Comparison of ENCODE assay signal across 24 cellular contexts in the genomic region with DNA sequence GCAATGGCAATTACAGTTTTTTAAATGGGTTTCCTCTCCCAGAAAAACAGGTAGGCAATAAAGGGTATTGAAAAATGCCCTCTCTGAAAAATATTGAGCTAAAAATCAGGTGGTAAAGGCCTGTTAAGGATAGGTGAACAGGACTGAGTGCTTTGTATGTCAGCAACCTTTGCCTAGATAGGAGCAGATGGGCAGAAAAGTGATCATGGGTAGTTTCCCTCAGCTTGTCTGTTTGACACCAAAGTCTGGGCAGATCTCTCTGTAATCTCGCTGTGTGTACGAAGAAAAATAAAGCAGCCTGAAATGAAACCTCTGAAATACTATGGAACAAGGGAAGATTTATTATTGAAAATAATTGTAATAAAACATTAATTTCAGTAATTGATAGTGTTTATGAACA. TPM values are rescaled to one million over a fixed set of nuclear protein-coding genes. Genes with fewer than 3 reads are reported as not detected.
A peak's percentile ranks its signal among the peaks of the same experiment; 100 is the strongest.
DNase-seq lines count a peak whose midpoint lies in the region; ATAC-seq and TF ChIP-seq lines count a peak whose summit lies in the region.
"Had no signal": no experiment of that assay in that cellular context is flagged by ENCODE, and none has a peak within 500 bp of the region (broad histone marks: within the 10 kb centered on the region; RNA-seq: fewer than 3 reads in every experiment).

No MANE protein-coding gene starts in this region.

- H3K9me3 ChIP-seq in parathyroid adenoma (ENCODE audit: control insufficient read depth, low read length) = no peaks in the 10 kb centered on the region
- H3K9me3 ChIP-seq: Caco-2 had no signal

- H3K36me3 Mint-ChIP-seq in activated CD4-positive, alpha-beta T cell treated with anti-CD3 and anti-CD28 coated beads, Interleukin-2, amount 10 ng/mL, durations not matched to agents 24 days and 14 days (ENCODE audit: low read depth) = no peaks in the 10 kb centered on the region
- no peaks in the 10 kb centered on the region for H3K36me3 Mint-ChIP-seq in activated naive CD4-positive, alpha-beta T cell treated with anti-CD3 and anti-CD28 coated beads for 36 hours (ENCODE audit: low read depth)
- H3K36me3 Mint-ChIP-seq: IgD-negative memory B cell had no signal

- no peak overlapping the region for H2AFZ ChIP-seq in parathyroid adenoma

- no peaks in the 10 kb centered on the region for H3K9me3 Mint-ChIP-seq in activated CD4-positive, alpha-beta T cell treated with anti-CD3 and anti-CD28 coated beads, Interleukin-2, amount 10 ng/mL, durations not matched to agents 24 days and 14 days
- peaks cover 2% of the 10 kb centered on the region for H3K9me3 Mint-ChIP-seq in activated naive CD4-positive, alpha-beta T cell treated with anti-CD3 and anti-CD28 coated beads for 36 hours
- H3K9me3 Mint-ChIP-seq: CD4-positive, alpha-beta T cell; GM23338 had no signal

- H3K4me3 ChIP-seq in coronary artery = peak overlapping the region; percentile 50
- no peak overlapping the region for H3K4me3 ChIP-seq in parathyroid adenoma (ENCODE audit: low read depth, low read length)
- H3K4me3 ChIP-seq: GM23338 had no signal

- CTCF ChIA-PET in activated naive CD4-positive, alpha-beta T cell treated with anti-CD3 and anti-CD28 coated beads for 36 hours (lab: Charles Lee) = no interaction called here

- no peak overlapping the region for H3K9ac ChIP-seq in parathyroid adenoma

- peak; percentile 9 for DNase-seq in activated CD4-positive, alpha-beta T cell treated with anti-CD3 and anti-CD28 coated beads, Interleukin-2, amount 10 ng/mL, durations not matched to agents 24 days and 14 days
- no peak for DNase-seq in activated CD4-positive, alpha-beta T cell treated with anti-CD3 and anti-CD28 coated beads, Interleukin-2, amount 50 U/mL, for 48 hours
- no peak for DNase-seq in coronary artery (ENCODE audit: low spot score)
- no peak for DNase-seq in activated naive CD4-positive, alpha-beta T cell treated with anti-CD3 and anti-CD28 coated beads for 36 hours
- no peak for DNase-seq in AML-193 (lab: John Stamatoyannopoulos, UW)
- DNase-seq: Caco-2; CD4-positive, alpha-beta T cell; DMS153; GDM1; HCEC 1CT; Kasumi-1; MM.1S; NCI-H1092; NCI-H1436 treated with DMSO at 0.1 percent for 48 hours; NCI-H2029; NCI-H446; NCI-H526 treated with DMSO at 0.1 percent for 48 hours; SHP77 had no signal

- no peak overlapping the region for H3K4me2 ChIP-seq in parathyroid adenoma (ENCODE audit: low read length)
- H3K4me2 ChIP-seq: GM23338 had no signal

- no peaks in the 10 kb centered on the region for H3K27me3 Mint-ChIP-seq in activated CD4-positive, alpha-beta T cell treated with anti-CD3 and anti-CD28 coated beads, Interleukin-2, amount 10 ng/mL, durations not matched to agents 24 days and 14 days
- peaks cover 3% of the 10 kb centered on the region for H3K27me3 Mint-ChIP-seq in activated naive CD4-positive, alpha-beta T cell treated with anti-CD3 and anti-CD28 coated beads for 36 hours (ENCODE audit: low read depth)
- H3K27me3 Mint-ChIP-seq: CD4-positive, alpha-beta T cell; IgD-negative memory B cell had no signal

- ATAC-seq in GM18511 (IDR thresholded peaks at IDR 0.05; ENCODE audit: unreplicated experiment) = peak; percentile 28
- ATAC-seq: GM23338 had no signal

- peaks cover 42% of the 10 kb centered on the region for H3K4me1 ChIP-seq in parathyroid adenoma
- H3K4me1 ChIP-seq: Caco-2 had no signal

- intact Hi-C loops in activated CD4-positive, alpha-beta T cell treated with anti-CD3 and anti-CD28 coated beads, Interleukin-2, amount 10 ng/mL, durations not matched to agents 24 days and 14 days (cut with micrococcal nuclease) = no loop called here
- intact Hi-C loops in activated naive CD4-positive, alpha-beta T cell treated with anti-CD3 and anti-CD28 coated beads for 36 hours (cut with micrococcal nuclease) = loop anchor here (1.0 kb wide), 1 partner anchor 37 kb away; no protein-coding TSS in a partner anchor

- no peak for TF ChIP-seq CTCF in coronary artery (IDR thresholded peaks at IDR 0.05)
- TF ChIP-seq CTCF in parathyroid adenoma (IDR thresholded peaks at IDR 0.05) = no peak

- no peak overlapping the region for H3K27ac Mint-ChIP-seq in activated CD4-positive, alpha-beta T cell treated with anti-CD3 and anti-CD28 coated beads, Interleukin-2, amount 10 ng/mL, durations not matched to agents 24 days and 14 days
- no peak overlapping the region for H3K27ac Mint-ChIP-seq in activated naive CD4-positive, alpha-beta T cell treated with anti-CD3 and anti-CD28 coated beads for 36 hours
- H3K27ac Mint-ChIP-seq: CD4-positive, alpha-beta T cell; IgD-negative memory B cell had no signal

- no peaks in the 10 kb centered on the region for H3K4me1 Mint-ChIP-seq in activated CD4-positive, alpha-beta T cell treated with anti-CD3 and anti-CD28 coated beads, Interleukin-2, amount 10 ng/mL, durations not matched to agents 24 days and 14 days
- H3K4me1 Mint-ChIP-seq in activated naive CD4-positive, alpha-beta T cell treated with anti-CD3 and anti-CD28 coated beads for 36 hours (ENCODE audit: low read depth) = no peaks in the 10 kb centered on the region
- H3K4me1 Mint-ChIP-seq: GM23338 had no signal

- H3K27ac ChIP-seq in coronary artery (peak overlapping the region; percentile 56 to 73), parathyroid adenoma (peak overlapping the region; percentile 69)
- H3K27ac ChIP-seq: HL-60 had no signal

- no peak overlapping the region for H3K4me3 Mint-ChIP-seq in activated CD4-positive, alpha-beta T cell treated with anti-CD3 and anti-CD28 coated beads, Interleukin-2, amount 10 ng/mL, durations not matched to agents 24 days and 14 days
- H3K4me3 Mint-ChIP-seq in activated naive CD4-positive, alpha-beta T cell treated with anti-CD3 and anti-CD28 coated beads for 36 hours = no peak overlapping the region
- H3K4me3 Mint-ChIP-seq: CD4-positive, alpha-beta T cell; GM23338; IgD-negative memory B cell had no signal

- H3K27me3 ChIP-seq in parathyroid adenoma (ENCODE audit: control insufficient read depth, insufficient read depth, low read length) = no peaks in the 10 kb centered on the region

- peaks cover 21% of the 10 kb centered on the region for H3K79me2 ChIP-seq in parathyroid adenoma

- no peaks in the 10 kb centered on the region for H3K36me3 ChIP-seq in parathyroid adenoma (ENCODE audit: control insufficient read depth, insufficient read depth, low read length)

RNA-seq across cellular contexts. Expression of gene RNF180, which starts 15.8 kb away (rescaled TPM):
- not detected in 2 replicates for total RNA-seq in activated CD4-positive, alpha-beta T cell treated with anti-CD3 and anti-CD28 coated beads, Interleukin-2, amount 10 ng/mL, durations not matched to agents 24 days and 14 days
- total RNA-seq in activated naive CD4-positive, alpha-beta T cell treated with anti-CD3 and anti-CD28 coated beads for 36 hours = not detected
- total RNA-seq: CD4-positive, alpha-beta T cell; OCI-LY7 had no signal
